In the genomic region with DNA sequence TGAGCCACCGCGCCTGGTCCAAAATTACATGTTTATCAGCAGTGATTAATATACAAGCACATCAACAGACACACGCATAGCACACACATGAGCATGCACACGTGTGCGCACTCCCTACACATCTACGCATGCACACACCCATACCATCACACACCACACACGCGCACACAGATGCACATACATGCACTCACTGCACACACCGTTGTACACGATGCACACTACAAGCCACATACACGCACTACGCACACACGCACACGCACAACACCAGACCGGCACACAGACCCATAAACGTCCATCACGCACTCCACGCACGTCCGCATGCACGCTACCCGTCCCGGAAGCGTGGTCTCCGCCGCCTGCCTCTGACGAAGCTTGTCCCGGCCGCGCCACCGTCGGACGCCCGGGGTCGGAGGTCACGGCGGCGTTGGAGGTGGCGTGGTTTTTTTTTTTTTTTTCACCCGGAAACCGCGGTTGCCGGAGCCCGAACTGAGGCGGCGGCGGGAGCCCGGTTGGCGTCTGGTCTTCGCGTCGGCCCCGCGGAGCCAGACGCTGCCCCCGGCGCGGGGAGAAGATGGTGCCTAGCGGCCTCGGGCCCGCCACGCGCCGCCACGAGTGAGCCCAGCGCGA, we compare ENCODE assay signal across 1 cellular context.
TF ChIP-seq lines count a peak whose summit lies in the region.

A gene with protein sequence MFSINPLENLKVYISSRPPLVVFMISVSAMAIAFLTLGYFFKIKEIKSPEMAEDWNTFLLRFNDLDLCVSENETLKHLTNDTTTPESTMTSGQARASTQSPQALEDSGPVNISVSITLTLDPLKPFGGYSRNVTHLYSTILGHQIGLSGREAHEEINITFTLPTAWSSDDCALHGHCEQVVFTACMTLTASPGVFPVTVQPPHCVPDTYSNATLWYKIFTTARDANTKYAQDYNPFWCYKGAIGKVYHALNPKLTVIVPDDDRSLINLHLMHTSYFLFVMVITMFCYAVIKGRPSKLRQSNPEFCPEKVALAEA (plus strand): TSS at position 457 of the 627 bp plus-strand sequence. CDS start 20,641 bp downstream, outside the sequence.

TF ChIP-seq in H1, 55 proteins besides CTCF, POLR2A, EP300 and RAD21:
- TF ChIP-seq PHF8 (conservative IDR thresholded peaks at IDR 0.05; ENCODE audit: low read depth, low read length): peak; percentile 86
- peak; percentile 78 for TF ChIP-seq CREB1 (IDR thresholded peaks at IDR 0.05)
- TF ChIP-seq CBX8 (IDR thresholded peaks at IDR 0.05; ENCODE audit: borderline replicate concordance, low read depth, low read length): no peak
- peak; percentile 59 to 85; a peak in 1 of 4 replicates for TF ChIP-seq HDAC2 (IDR thresholded peaks at IDR 0.05; ENCODE audit: borderline replicate concordance in 1 of 2, low read depth in 2 of 2, low read length in 2 of 2)
- 0 out of 2 replicates have a peak, but pooled peaks have one; percentile 0 for TF ChIP-seq KDM5A (IDR thresholded peaks at IDR 0.05; ENCODE audit: low read length)
- TF ChIP-seq HDAC6 (IDR thresholded peaks at IDR 0.05; ENCODE audit: low read depth, low read length): no peak
- TF ChIP-seq SIN3A (conservative IDR thresholded peaks at IDR 0.05 in 1 of 2, IDR thresholded peaks at IDR 0.05 in 1 of 2; ENCODE audit: low read depth in 1 of 2, low read length in 2 of 2): peak in 1 of 2 experiments; percentile 42; a peak in 1 of 4 replicates
- TF ChIP-seq TAF1 (IDR thresholded peaks at IDR 0.05; ENCODE audit: low read depth, low read length): peak; percentile 73
- peak; percentile 89 for TF ChIP-seq POLR2AphosphoS5 (IDR thresholded peaks at IDR 0.05; ENCODE audit: low read depth, low read length)
- peak; percentile 84 for TF ChIP-seq BACH1 (IDR thresholded peaks at IDR 0.05; ENCODE audit: low read length)
- peak; percentile 61 for TF ChIP-seq ASH2L (IDR thresholded peaks at IDR 0.05; ENCODE audit: low read length)
- TF ChIP-seq, protein P1, sequence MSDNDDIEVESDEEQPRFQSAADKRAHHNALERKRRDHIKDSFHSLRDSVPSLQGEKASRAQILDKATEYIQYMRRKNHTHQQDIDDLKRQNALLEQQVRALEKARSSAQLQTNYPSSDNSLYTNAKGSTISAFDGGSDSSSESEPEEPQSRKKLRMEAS (IDR thresholded peaks at IDR 0.05): peak; percentile 91
- peak; percentile 63; the same call in 1 of the 2 replicates for TF ChIP-seq KDM1A (IDR thresholded peaks at IDR 0.05; ENCODE audit: borderline replicate concordance, low read length)
- TF ChIP-seq TEAD4 (IDR thresholded peaks at IDR 0.05; ENCODE audit: low read depth, low read length): 0 out of 2 replicates have a peak, but pooled peaks have one; percentile 12
- TF ChIP-seq TBP (IDR thresholded peaks at IDR 0.05; ENCODE audit: low read depth, low read length): peak; percentile 62
- TF ChIP-seq KDM4A (IDR thresholded peaks at IDR 0.05; ENCODE audit: low read depth, low read length, severe bottlenecking): peak; percentile 44
- TF ChIP-seq SP4 (IDR thresholded peaks at IDR 0.05; ENCODE audit: low read length): no peak
- TF ChIP-seq TAF7 (optimal IDR thresholded peaks at IDR 0.05; ENCODE audit: borderline replicate concordance, low read depth, low read length): no peak
- TF ChIP-seq RFX5 (IDR thresholded peaks at IDR 0.05; ENCODE audit: borderline replicate concordance, low read depth, low read length): no peak
- peak; percentile 71 for TF ChIP-seq CHD2 (IDR thresholded peaks at IDR 0.05; ENCODE audit: low read length)
- no peak for TF ChIP-seq ZNF274 (IDR thresholded peaks at IDR 0.05; ENCODE audit: borderline replicate concordance, extremely low read depth, low read length)
- no peak for TF ChIP-seq JUND (IDR thresholded peaks at IDR 0.05; ENCODE audit: low read length)
- TF ChIP-seq YY1 (IDR thresholded peaks at IDR 0.05; ENCODE audit: low read depth, low read length): no peak
